11 cellular contexts compared by ENCODE assay signal in genomic region chr11:34977039-34977906, GRCh38.
DNase-seq lines count a peak whose midpoint lies in the region; TF ChIP-seq lines count a peak whose summit lies in the region.
"Had no signal": no experiment of that assay in that cellular context is flagged by ENCODE, and none has a peak within 500 bp of the region (broad histone marks: within the 10 kb centered on the region; RNA-seq: fewer than 3 reads in every experiment).

No MANE protein-coding gene starts in this region.

- H3K27me3 ChIP-seq in Karpas-422 (ENCODE audit: low read length) = no peaks in the 10 kb centered on the region

- peaks cover 10% of the 10 kb centered on the region; the same call in 1 of the 2 replicates for H3K79me2 ChIP-seq in Karpas-422 (ENCODE audit: low read length)

- peak; percentile 35; the same call in 1 of the 2 replicates for TF ChIP-seq EP300 in Ishikawa (IDR thresholded peaks at IDR 0.05; ENCODE audit: borderline replicate concordance)

- in situ Hi-C loops in astrocyte of the cerebellum (cut with HindIII; ENCODE audit: low sequenced_read_pairs) = no loop called here
- in situ Hi-C loops in G401 (cut with HindIII; ENCODE audit: low sequenced_read_pairs) = no loop called here

- no peak overlapping the region for H3K27ac ChIP-seq in Karpas-422 (ENCODE audit: low read length)
- H3K27ac ChIP-seq: lower lobe of right lung had no signal

- no peak overlapping the region for H2AFZ ChIP-seq in Karpas-422 (ENCODE audit: low read length)

- H3K9me2 ChIP-seq in Karpas-422 (replicated peaks; ENCODE audit: insufficient read depth, low read length) = no peaks in the 10 kb centered on the region

- no peaks in the 10 kb centered on the region for H3K4me1 ChIP-seq in Karpas-422 (ENCODE audit: low read length)
- H3K4me1 ChIP-seq: lower lobe of right lung had no signal

- H3K4me3 ChIP-seq in astrocyte of the cerebellum (ENCODE audit: low read depth, low read length) (no peak overlapping the region), Karpas-422 (ENCODE audit: low read length) (no peak overlapping the region)
- H3K4me3 ChIP-seq: lower lobe of right lung had no signal

- no peak for TF ChIP-seq CTCF in astrocyte of the cerebellum (IDR thresholded peaks at IDR 0.05; ENCODE audit: low read depth, low read length, missing control alignments)

- H3K36me3 ChIP-seq in Karpas-422 (ENCODE audit: insufficient read depth, low read length) = peaks cover 13% of the 10 kb centered on the region; the same call in 1 of the 2 replicates

- H4K20me1 ChIP-seq in Karpas-422 (ENCODE audit: insufficient read depth, low read depth, low read length) = no peaks in the 10 kb centered on the region

- TF ChIP-seq RAD21 in Ishikawa (IDR thresholded peaks at IDR 0.05; ENCODE audit: low read depth) = no peak

- no peaks in the 10 kb centered on the region for H3K9me3 ChIP-seq in Karpas-422 (ENCODE audit: low read length)
- H3K9me3 ChIP-seq: lower lobe of right lung had no signal

- DNase-seq in AG08396 (ENCODE audit: low spot score) (peak; percentile 29), astrocyte of the cerebellum (ENCODE audit: low read depth) (peak; percentile 51), kidney glomerular epithelial cell (lab: John Stamatoyannopoulos, UW) (peak; percentile 15), DMS153 (lab: John Stamatoyannopoulos, UW) (no peak), T-helper 1 cell (no peak), G401 (ENCODE audit: low spot score) (no peak), Karpas-422 (no peak)
- DNase-seq: KG1; lower lobe of right lung; stimulated activated CD4-positive, alpha-beta T cell treated with anti-CD3 and anti-CD28 coated beads, Interleukin-12 subunit alpha, Interleukin-12 subunit beta, amount 100 ng/mL, for 4 hours had no signal

- no peak overlapping the region for H3K4me2 ChIP-seq in Karpas-422 (ENCODE audit: low read depth, low read length, poor library complexity, severe bottlenecking)

- no peak overlapping the region for H3K9ac ChIP-seq in Karpas-422 (ENCODE audit: low read length)

TF ChIP-seq in Ishikawa, 13 proteins besides CTCF, POLR2A, EP300 and RAD21:
- TF ChIP-seq NFIC (IDR thresholded peaks at IDR 0.05) (peak; percentile 50), REST (IDR thresholded peaks at IDR 0.05; ENCODE audit: low read depth) (no peak), TEAD4 (IDR thresholded peaks at IDR 0.05) (peak; percentile 43; the same call in 1 of the 2 replicates), YY1 (IDR thresholded peaks at IDR 0.05; ENCODE audit: low read depth) (no peak), CEBPB (IDR thresholded peaks at IDR 0.05) (peak; percentile 40; the same call in 1 of the 2 replicates), CREB1 (IDR thresholded peaks at IDR 0.05; ENCODE audit: low read depth) (no peak), TAF1 (IDR thresholded peaks at IDR 0.05; ENCODE audit: low read depth) (no peak), TCF12 (IDR thresholded peaks at IDR 0.05; ENCODE audit: low read depth) (0 out of 2 replicates have a peak, but pooled peaks have one; percentile 37)

Comparison
In these comparisons a context has a peak if more than half of its experiments do, and no peak if none do; other contexts are left out.
1. DNase-seq: peak in AG08396 (single experiment), astrocyte of the cerebellum (single experiment) and kidney glomerular epithelial cell (single experiment); none in DMS153 (single experiment), T-helper 1 cell (0 of 5), G401 (single experiment) and Karpas-422 (single experiment).